22 cellular contexts compared by ENCODE assay signal in genomic region chr20:58547527-58548475, GRCh38. TPM values are rescaled to one million over a fixed set of nuclear protein-coding genes. Genes with fewer than 3 reads are reported as not detected.
DNase-seq lines count a peak whose midpoint lies in the region; ATAC-seq, FAIRE-seq and TF ChIP-seq lines count a peak whose summit lies in the region.
"Had no signal": no experiment of that assay in that cellular context is flagged by ENCODE, and none has a peak within 500 bp of the region (broad histone marks: within the 10 kb centered on the region; RNA-seq: fewer than 3 reads in every experiment).

No MANE protein-coding gene starts in this region.

- no peaks in the 10 kb centered on the region for H3K4me1 ChIP-seq in A549
- H3K4me1 ChIP-seq: spleen had no signal

- H3K4me1 Mint-ChIP-seq in HFFc6 (ENCODE audit: low read depth) = peaks cover 74% of the 10 kb centered on the region
- H3K4me1 Mint-ChIP-seq: activated T-helper 17 cell treated with anti-CD3 and anti-CD28 coated beads, Interleukin-2, amount 50 U/mL, for 72 hours; CD4-positive, alpha-beta memory T cell; naive thymus-derived CD8-positive, alpha-beta T cell had no signal

- POLR2A ChIA-PET in A549 (lab: Yijun Ruan, JAX) = no interaction called here

- FAIRE-seq in A549 (lab: Jason Lieb, UNC) = no peak
- FAIRE-seq: keratinocyte had no signal

- peaks cover 4% of the 10 kb centered on the region for H3K27me3 Mint-ChIP-seq in HFFc6 (ENCODE audit: insufficient read depth)

- TF ChIP-seq EP300 in A549 (IDR thresholded peaks at IDR 0.05) = no peak

- TF ChIP-seq CTCF in A549 (IDR thresholded peaks at IDR 0.05) (no peak), HFFc6 (IDR thresholded peaks at IDR 0.05) (no peak)

- H3K4me3 Mint-ChIP-seq in HFFc6 = peak overlapping the region; percentile 66
- H3K4me3 Mint-ChIP-seq: activated T-helper 17 cell treated with anti-CD3 and anti-CD28 coated beads, Interleukin-2, amount 50 U/mL, for 72 hours; CD4-positive, alpha-beta memory T cell; naive thymus-derived CD8-positive, alpha-beta T cell had no signal

- H3K27ac Mint-ChIP-seq in HFFc6 = peak overlapping the region; percentile 58
- H3K27ac Mint-ChIP-seq: activated T-helper 17 cell treated with anti-CD3 and anti-CD28 coated beads, Interleukin-2, amount 50 U/mL, for 72 hours; CD4-positive, alpha-beta memory T cell; naive thymus-derived CD8-positive, alpha-beta T cell had no signal

- TF ChIP-seq RAD21 in A549 (conservative IDR thresholded peaks at IDR 0.05 in 1 of 2, IDR thresholded peaks at IDR 0.05 in 1 of 2) = no peak

- no peak overlapping the region for H3K27ac ChIP-seq in A549
- H3K27ac ChIP-seq: hepatocyte, PC-9, spleen had no signal

- H3K4me3 ChIP-seq in A549 = no peak overlapping the region
- H3K4me3 ChIP-seq: hepatocyte, PC-9, spleen had no signal

- H3K4me2 ChIP-seq in A549 = 0 out of 3 replicates have a peak overlapping the region, but pooled peaks have one; percentile 18
- H3K4me2 ChIP-seq: hepatocyte, PC-9 had no signal

- peaks cover 13% of the 10 kb centered on the region; the same call in 1 of the 2 replicates for H3K36me3 Mint-ChIP-seq in HFFc6 (ENCODE audit: low read depth)
- H3K36me3 Mint-ChIP-seq: CD4-positive, alpha-beta memory T cell; naive thymus-derived CD8-positive, alpha-beta T cell had no signal

- H3K9me3 Mint-ChIP-seq in HFFc6 = no peaks in the 10 kb centered on the region
- H3K9me3 Mint-ChIP-seq: activated T-helper 17 cell treated with anti-CD3 and anti-CD28 coated beads, Interleukin-2, amount 50 U/mL, for 72 hours; CD4-positive, alpha-beta memory T cell; naive thymus-derived CD8-positive, alpha-beta T cell had no signal

- CTCF ChIA-PET in A549 (lab: Yijun Ruan, JAX) = no interaction called here

- WGBS in A549 (ENCODE audit: missing lambda C conversion rate) = 49% methylated on average over 14 of the region's 14 CpGs

- TF ChIP-seq POLR2A in A549 (IDR thresholded peaks at IDR 0.05; ENCODE audit: low read length) = no peak

- no peak for ATAC-seq in A549
- ATAC-seq in stimulated activated naive CD8-positive, alpha-beta T cell treated with anti-CD3 and anti-CD28 coated beads, Interleukin-15, Interleukin-2, amounts not matched to agents 100 U/mL and 50 U/mL, for 24 hours = no peak
- ATAC-seq: activated T-helper 17 cell treated with anti-CD3 and anti-CD28 coated beads, Interleukin-2, amount 50 U/mL, for 72 hours; naive thymus-derived CD8-positive, alpha-beta T cell had no signal

- DNase-seq in A549 (ENCODE audit: low read depth in 1 of 2, low spot score in 1 of 2) (no peak), HFFc6 (no peak), astrocyte of the hippocampus (ENCODE audit: low read depth, low spot score) (peak; percentile 49), kidney tubule cell (ENCODE audit: low spot score) (peak; percentile 59), GF-D8 (lab: John Stamatoyannopoulos, UW) (no peak), NCI-H226 (no peak), UCSD-AML1 (lab: John Stamatoyannopoulos, UW; ENCODE audit: unreplicated experiment) (no peak)
- no peak for DNase-seq in stimulated activated naive CD8-positive, alpha-beta T cell treated with anti-CD3 and anti-CD28 coated beads, Interleukin-15, Interleukin-2, amounts not matched to agents 100 U/mL and 50 U/mL, for 24 hours
- DNase-seq: activated CD4-positive, alpha-beta T cell treated with anti-CD3 and anti-CD28 coated beads for 1 hour; CD4-positive, alpha-beta memory T cell; DMS53; effector memory CD4-positive, alpha-beta T cell; KG1; naive thymus-derived CD8-positive, alpha-beta T cell; NCI-H2081 treated with DMSO at 0.1 percent for 48 hours; NCI-H69; spleen had no signal

- no peaks in the 10 kb centered on the region for H3K9me3 ChIP-seq in A549
- H3K9me3 ChIP-seq: spleen had no signal

TF ChIP-seq in A549, 52 proteins besides CTCF, POLR2A, EP300 and RAD21:
- no peak for TF ChIP-seq HOXB13 (CRISPR knock-in tag; IDR thresholded peaks at IDR 0.05; ENCODE audit: low read depth)
- TF ChIP-seq RCOR1 (IDR thresholded peaks at IDR 0.05; ENCODE audit: low read depth, low read length) = no peak
- TF ChIP-seq FOSB (CRISPR knock-in tag; IDR thresholded peaks at IDR 0.05) = no peak
- TF ChIP-seq CBX8 (IDR thresholded peaks at IDR 0.05) = no peak
- TF ChIP-seq MAZ (IDR thresholded peaks at IDR 0.05; ENCODE audit: borderline replicate concordance, low read depth, low read length) = no peak
- no peak for TF ChIP-seq KDM5A (IDR thresholded peaks at IDR 0.05)
- TF ChIP-seq GATA3 (IDR thresholded peaks at IDR 0.05; ENCODE audit: borderline replicate concordance) = no peak
- TF ChIP-seq KDM1A (IDR thresholded peaks at IDR 0.05; ENCODE audit: low read depth) = no peak
- no peak for TF ChIP-seq HDAC2 (IDR thresholded peaks at IDR 0.05)
- TF ChIP-seq NFE2L2 (conservative IDR thresholded peaks at IDR 0.05; ENCODE audit: low read length) = no peak
- no peak for TF ChIP-seq FOXS1 (CRISPR knock-in tag; IDR thresholded peaks at IDR 0.05)
- TF ChIP-seq NPAS2 (CRISPR knock-in tag; IDR thresholded peaks at IDR 0.05; ENCODE audit: borderline replicate concordance) = no peak
- TF ChIP-seq HOXB5 (CRISPR knock-in tag; IDR thresholded peaks at IDR 0.05) = no peak
- no peak for TF ChIP-seq TP53 (CRISPR knock-in tag; IDR thresholded peaks at IDR 0.05)

RNA-seq across cellular contexts. Expression of gene APCDD1L, which starts 32.6 kb away (rescaled TPM):
- polyA plus RNA-seq in A549 (2011; rRNA removed) (not detected in 2 replicates), A549 (2017; fragmentation: RNase III; extraction: RNeasy Plus Mini Kit Qiagen cat#74134 plus additional on column Dnase treatment) (not detected in 3 replicates)
- polyA plus RNA-seq in A549 (2012; cell fraction: cytosol; rRNA removed) = not detected in 2 replicates
- polyA plus RNA-seq in A549 (2012; cell fraction: nucleus; rRNA removed) = not detected in 2 replicates
- not detected in 2 replicates for polyA minus RNA-seq in A549 (2011; rRNA and poly(A)+ RNA removed)
- total RNA-seq in HFFc6 (2021; fragmentation: NEBNext Ultra II Directional; extraction: Animal tissue kit (Norgen Biotek cat#: 25700)) = 10 to 100 TPM; 14.5 to 43.3 (median 34.9) TPM
- total RNA-seq: activated T-helper 17 cell treated with anti-CD3 and anti-CD28 coated beads, Interleukin-2, amount 50 U/mL, for 72 hours; CD4-positive, alpha-beta memory T cell; naive thymus-derived CD8-positive, alpha-beta T cell; temporal lobe had no signal
- polyA plus RNA-seq: hepatocyte had no signal

Comparison
In these comparisons a context has a peak if more than half of its experiments do, and no peak if none do; other contexts are left out.
1. DNase-seq: peak in astrocyte of the hippocampus (single experiment) and kidney tubule cell (single experiment); none in A549 (0 of 2), HFFc6 (single experiment), stimulated activated naive CD8-positive, alpha-beta T cell treated with anti-CD3 and anti-CD28 coated beads, Interleukin-15, Interleukin-2, amounts not matched to agents 100 U/mL and 50 U/mL, for 24 hours (single experiment), GF-D8 (single experiment), NCI-H226 (single experiment) and UCSD-AML1 (single experiment).